In genomic region chr3:127387556-127388153, GRCh38 we compare ENCODE assay signal across 17 cellular contexts.
DNase-seq lines count a peak whose midpoint lies in the region; FAIRE-seq and TF ChIP-seq lines count a peak whose summit lies in the region.
"Had no signal": no experiment of that assay in that cellular context is flagged by ENCODE, and none has a peak within 500 bp of the region (broad histone marks: within the 10 kb centered on the region; RNA-seq: fewer than 3 reads in every experiment).

No MANE protein-coding gene starts in this region.

- no peak overlapping the region for H3K4me3 ChIP-seq in bronchial epithelial cell (ENCODE audit: low read depth, low read length)
- H3K4me3 ChIP-seq: GM23248 had no signal

- H3K27me3 ChIP-seq in bronchial epithelial cell (ENCODE audit: control insufficient read depth, insufficient read depth, low read length) = peaks cover 5% of the 10 kb centered on the region

- TF ChIP-seq CTCF in bronchial epithelial cell (IDR thresholded peaks at IDR 0.05; ENCODE audit: insufficient read depth, low read length, severe bottlenecking) = no peak

- DNase-seq in D341Med (ENCODE audit: low spot score) (peak; percentile 10), bronchial epithelial cell (ENCODE audit: low read depth) (no peak), mesenteric fat pad (ENCODE audit: low spot score) (peak; percentile 81), posterior vena cava (ENCODE audit: low spot score) (peak; percentile 67), EL (no peak), NCI-H1694 (lab: John Stamatoyannopoulos, UW) (no peak), urothelium cell line (ENCODE audit: low spot score) (no peak), NCI-H2196 treated with DMSO at 0.1 percent for 48 hours (lab: John Stamatoyannopoulos, UW; ENCODE audit: unreplicated experiment) (no peak)
- DNase-seq: Calu3; CD4-positive, alpha-beta T cell; DMS79; GM23248 had no signal

- FAIRE-seq in bronchial epithelial cell (lab: Jason Lieb, UNC) = peak; percentile 50
- no peak for FAIRE-seq in urothelium cell line (lab: Jason Lieb, UNC)
- FAIRE-seq: A204.1, G401.6, GM12891, H54, HTR-8/SVneo had no signal

- H3K36me3 ChIP-seq in bronchial epithelial cell (ENCODE audit: control insufficient read depth, insufficient read depth, low read length) = no peaks in the 10 kb centered on the region

- intact Hi-C loops in posterior vena cava (cut with DNase I) = no loop called here

Comparison
In these comparisons a context has a peak if more than half of its experiments do, and no peak if none do; other contexts are left out.
1. DNase-seq: peak in D341Med (single experiment), mesenteric fat pad (single experiment) and posterior vena cava (single experiment); none in bronchial epithelial cell (single experiment), EL (single experiment), NCI-H1694 (single experiment), urothelium cell line (single experiment) and NCI-H2196 treated with DMSO at 0.1 percent for 48 hours (single experiment).